In the genomic region with DNA sequence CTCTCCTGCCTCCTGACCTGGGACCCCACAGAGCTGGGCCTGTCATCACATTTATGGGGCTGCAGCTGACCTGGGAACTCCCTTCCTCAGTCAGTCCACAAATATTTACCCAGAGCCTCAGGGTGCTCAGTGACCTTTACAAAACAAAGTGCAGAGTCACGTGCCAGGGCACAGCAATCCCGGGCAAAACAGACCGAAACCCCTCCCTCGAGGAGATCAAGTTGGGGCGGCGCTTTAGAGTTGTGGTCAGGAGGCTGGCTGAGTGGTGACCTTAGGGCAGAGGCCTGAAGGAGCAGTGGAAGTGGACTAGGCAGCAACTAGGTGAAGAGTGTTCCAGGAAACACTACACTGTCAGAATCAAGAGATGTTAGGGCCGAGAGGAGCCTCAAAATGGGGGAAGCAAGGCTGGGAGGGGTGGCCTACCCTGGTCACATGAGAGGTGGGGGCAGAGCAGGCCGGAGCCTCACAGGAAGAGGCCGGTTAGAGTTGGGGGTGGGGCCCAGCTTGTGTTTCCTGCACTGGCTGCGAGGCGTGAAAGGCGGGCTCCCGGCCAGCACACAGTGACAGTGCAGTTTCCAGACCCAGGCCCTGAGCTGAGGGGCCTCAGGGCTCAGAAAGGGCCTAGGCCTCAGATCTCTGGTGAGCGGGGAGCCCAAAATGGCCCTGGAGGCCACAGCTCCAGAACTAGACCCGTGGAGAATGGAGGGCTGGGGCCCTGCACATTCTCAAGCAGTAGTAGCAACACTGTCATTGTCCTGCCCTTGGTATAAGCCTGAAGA, we compare ENCODE assay signal across 8 cellular contexts. TPM values are rescaled to one million over a fixed set of nuclear protein-coding genes. Genes with fewer than 3 reads are reported as not detected.
A peak's percentile ranks its signal among the peaks of the same experiment; 100 is the strongest.
DNase-seq lines count a peak whose midpoint lies in the region; ATAC-seq, FAIRE-seq and TF ChIP-seq lines count a peak whose summit lies in the region.

No MANE protein-coding gene starts in this region.

- TF ChIP-seq CTCF in GM12864 (IDR thresholded peaks at IDR 0.05; ENCODE audit: low read depth, low read length, missing control alignments) (no peak), left ventricle myocardium inferior (IDR thresholded peaks at IDR 0.05; ENCODE audit: borderline replicate concordance) (no peak), prostate gland (IDR thresholded peaks at IDR 0.05) (no peak)

- H3K36me3 ChIP-seq in left ventricle myocardium inferior, result peaks cover 12% of the 10 kb centered on the region
- no peaks in the 10 kb centered on the region for H3K36me3 ChIP-seq in prostate gland

- intact Hi-C loops in left ventricle myocardium inferior (cut with micrococcal nuclease) (loop anchor here (5.0 kb wide), 1 partner anchor 93 kb away; no protein-coding TSS in a partner anchor), prostate gland (cut with DNase I) (loop anchor here (2.0 to 10.0 kb wide), 2 partner anchors 54 to 80 kb away; a partner anchor contains a TSS)

- H3K4me1 ChIP-seq in left ventricle myocardium inferior, result peaks cover 81% of the 10 kb centered on the region
- H3K4me1 ChIP-seq in prostate gland (replicated peaks), result peaks cover 27% of the 10 kb centered on the region

- H3K4me3 ChIP-seq in GM12864 (ENCODE audit: low read depth, low read length) (peak overlapping the region; percentile 97), left ventricle myocardium inferior (peak overlapping the region; percentile 80), prostate gland (peak overlapping the region; percentile 7 to 24)

- under 1% methylated on average over 14 of the region's 15 CpGs for WGBS in prostate gland

- H3K27ac ChIP-seq in left ventricle myocardium inferior (replicated peaks) (peak overlapping the region; percentile 100), prostate gland (peak overlapping the region; percentile 100)

- peak; percentile 43 for ATAC-seq in HG02642 (IDR thresholded peaks at IDR 0.05; ENCODE audit: poor library complexity, unreplicated experiment)

- FAIRE-seq in urothelium cell line (lab: Jason Lieb, UNC), result no peak

- H3K9me3 ChIP-seq in left ventricle myocardium inferior (replicated peaks), result no peaks in the 10 kb centered on the region
- H3K9me3 ChIP-seq in prostate gland, result no peaks in the 10 kb centered on the region

- no peaks in the 10 kb centered on the region for H3K27me3 ChIP-seq in left ventricle myocardium inferior (ENCODE audit: low read depth)
- no peaks in the 10 kb centered on the region for H3K27me3 ChIP-seq in prostate gland (replicated peaks; ENCODE audit: insufficient read depth)

- DNase-seq in GM12864 (ENCODE audit: low read depth) (peak; percentile 92), NCI-H1417 (lab: John Stamatoyannopoulos, UW) (peak; percentile 88 to 98 (median 96)), SW480 (ENCODE audit: low spot score) (peak; percentile 98), amniotic stem cell (lab: John Stamatoyannopoulos, UW) (peak; percentile 90), left ventricle myocardium inferior (peak; percentile 99), prostate gland (ENCODE audit: low spot score) (peak; percentile 95), urothelium cell line (ENCODE audit: low spot score) (peak; percentile 88)

- TF ChIP-seq POLR2A in prostate gland (IDR thresholded peaks at IDR 0.05), result peak; percentile 40

RNA-seq across cellular contexts. Expression of a gene that starts 3.7 kb away (rescaled TPM):
- 405 TPM for total RNA-seq in left ventricle myocardium inferior
- 1,000 to 10,000 TPM in 1 of 2 donors, 100 to 1,000 TPM in 1; 110 to 1,326 TPM for total RNA-seq in prostate gland

RNA-seq across cellular contexts. Expression of a gene that starts 32.4 kb away (rescaled TPM):
- total RNA-seq in left ventricle myocardium inferior (8.4 TPM), prostate gland (100 to 1,000 TPM in 1 of 2 donors, 10 to 100 TPM in 1; 36.1 to 106 TPM)

RNA-seq across cellular contexts. Expression of a gene that starts 36.4 kb away (rescaled TPM):
- 5.0 TPM for total RNA-seq in left ventricle myocardium inferior
- 10 to 100 TPM; 11.7 to 13.3 TPM for total RNA-seq in prostate gland

Comparison
In these comparisons a context has a peak if more than half of its experiments do, and no peak if none do; other contexts are left out.
1. Peak in every context shown above with its lines: DNase-seq, ATAC-seq, H3K4me3 ChIP-seq and H3K27ac ChIP-seq.
2. H3K4me3 ChIP-seq: peak in every context shown above with its lines; median percentile 97 in GM12864; 80 in left ventricle myocardium inferior; 16 in prostate gland.